ENCODE assay signal across 3 cellular contexts in genomic region chr4:121946644-121947043, GRCh38.
TF ChIP-seq lines count a peak whose summit lies in the region.

No MANE protein-coding gene starts in this region.

TF ChIP-seq in A549, 52 proteins besides CTCF, POLR2A, EP300 and RAD21:
- TF ChIP-seq EHMT2 (IDR thresholded peaks at IDR 0.05; ENCODE audit: low read depth) (no peak), HEYL (CRISPR knock-in tag; IDR thresholded peaks at IDR 0.05) (no peak), ZC3H11A (IDR thresholded peaks at IDR 0.05) (no peak), FOSL2 (IDR thresholded peaks at IDR 0.05) (no peak), FOSL2 (CRISPR knock-in tag; IDR thresholded peaks at IDR 0.05) (peak; percentile 37), ZSCAN20 (CRISPR knock-in tag; IDR thresholded peaks at IDR 0.05) (no peak)

TF ChIP-seq in IMR-90, 13 proteins besides CTCF, POLR2A, EP300 and RAD21:
- TF ChIP-seq MXI1 (IDR thresholded peaks at IDR 0.05; ENCODE audit: borderline replicate concordance, low read depth, low read length) (no peak), MAZ (IDR thresholded peaks at IDR 0.05; ENCODE audit: borderline replicate concordance, low read depth, low read length) (no peak), NFE2L2 (IDR thresholded peaks at IDR 0.05; ENCODE audit: low read depth, low read length) (peak; percentile 64), RCOR1 (IDR thresholded peaks at IDR 0.05; ENCODE audit: insufficient replicate concordance, low read length) (no peak), ELK1 (IDR thresholded peaks at IDR 0.05; ENCODE audit: borderline replicate concordance, low read depth, low read length) (no peak)
- TF ChIP-seq, protein P1, sequence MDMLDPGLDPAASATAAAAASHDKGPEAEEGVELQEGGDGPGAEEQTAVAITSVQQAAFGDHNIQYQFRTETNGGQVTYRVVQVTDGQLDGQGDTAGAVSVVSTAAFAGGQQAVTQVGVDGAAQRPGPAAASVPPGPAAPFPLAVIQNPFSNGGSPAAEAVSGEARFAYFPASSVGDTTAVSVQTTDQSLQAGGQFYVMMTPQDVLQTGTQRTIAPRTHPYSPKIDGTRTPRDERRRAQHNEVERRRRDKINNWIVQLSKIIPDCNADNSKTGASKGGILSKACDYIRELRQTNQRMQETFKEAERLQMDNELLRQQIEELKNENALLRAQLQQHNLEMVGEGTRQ (IDR thresholded peaks at IDR 0.05; ENCODE audit: low read depth, low read length), result no peak

TF ChIP-seq in K562, 482 proteins besides CTCF, POLR2A, EP300 and RAD21:
- peak; percentile 56 for TF ChIP-seq MAFG (tag; conservative IDR thresholded peaks at IDR 0.05)
- TF ChIP-seq ZNF316 (IDR thresholded peaks at IDR 0.05), result 0 out of 2 replicates have a peak, but pooled peaks have one; percentile 12
- TF ChIP-seq NFE2L1 (tag; IDR thresholded peaks at IDR 0.05; ENCODE audit: borderline replicate concordance, low read depth), result 0 out of 2 replicates have a peak, but pooled peaks have one; percentile 40
- TF ChIP-seq HEY1 (CRISPR knock-in tag; IDR thresholded peaks at IDR 0.05; ENCODE audit: borderline replicate concordance), result no peak
